Comparison of ENCODE assay signal across 14 cellular contexts in the genomic region with DNA sequence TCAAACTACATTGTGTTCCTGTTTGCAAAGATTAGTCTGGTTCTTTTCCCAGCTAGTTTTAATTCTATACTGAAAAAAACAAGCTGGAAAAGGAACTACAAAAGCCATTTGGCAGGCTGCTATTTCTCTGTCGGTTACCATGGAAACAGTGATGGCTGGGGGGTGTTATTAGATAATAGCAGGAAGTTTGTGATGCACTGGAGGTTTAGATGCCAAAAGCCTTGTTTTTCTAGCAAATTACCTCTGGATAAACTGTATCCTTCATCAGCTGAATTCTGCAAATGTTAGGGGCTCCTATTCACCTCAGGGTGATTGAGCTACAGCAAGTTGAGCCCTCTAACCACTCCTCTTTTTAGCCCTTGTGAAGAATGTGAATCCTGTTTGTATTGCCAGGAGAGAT. TPM values are rescaled to one million over a fixed set of nuclear protein-coding genes. Genes with fewer than 3 reads are reported as not detected.
A peak's percentile ranks its signal among the peaks of the same experiment; 100 is the strongest.
DNase-seq lines count a peak whose midpoint lies in the region; ATAC-seq and TF ChIP-seq lines count a peak whose summit lies in the region.
"Had no signal": no experiment of that assay in that cellular context is flagged by ENCODE, and none has a peak within 500 bp of the region (broad histone marks: within the 10 kb centered on the region; RNA-seq: fewer than 3 reads in every experiment).

No MANE protein-coding gene starts in this region.

- no peaks in the 10 kb centered on the region for H3K27me3 ChIP-seq in mammary epithelial cell (ENCODE audit: insufficient read depth, low read length)
- H3K27me3 ChIP-seq in mesendoderm (ENCODE audit: insufficient read depth, low read length, poor library complexity) = no peaks in the 10 kb centered on the region

- H2AFZ ChIP-seq in mammary epithelial cell (ENCODE audit: low read depth, low read length) = no peak overlapping the region

- POLR2A ChIA-PET in MCF 10A (lab: Yijun Ruan, JAX) = interaction anchor here (0.7 to 2.1 kb wide), 2 partner anchors 14 to 25 kb away, joined by 3 to 7 read pairs; partner anchors contain the start of gene ALKBH3

- H4K8ac ChIP-seq in mesendoderm (ENCODE audit: low read depth, low read length) = no peak overlapping the region

- no peak for DNase-seq in MCF 10A (ENCODE audit: unreplicated experiment)
- DNase-seq in mammary epithelial cell = no peak
- DNase-seq in epithelial cell of prostate (ENCODE audit: low read depth, low spot score) = no peak
- peak; percentile 78 for DNase-seq in mesendoderm
- no peak for DNase-seq in ecto neural progenitor cell (ENCODE audit: low spot score)
- DNase-seq in stimulated activated CD4-positive, alpha-beta T cell treated with anti-CD3 and anti-CD28 coated beads, Interleukin-4, amount 100 ng/mL, for 4 hours = no peak
- no peak for DNase-seq in posterior cingulate gyrus
- DNase-seq: activated CD4-positive, alpha-beta T cell treated with anti-CD3 and anti-CD28 coated beads, Interleukin-2, amount 10 ng/mL, durations not matched to agents 24 days and 14 days; GDM1; small intestine; stimulated activated CD8-positive, alpha-beta memory T cell treated with anti-CD3 and anti-CD28 coated beads, Interleukin-4, amount 100 ng/mL, for 48 hours had no signal

- H3K4me2 ChIP-seq in mammary epithelial cell (ENCODE audit: insufficient read depth, low read depth, low read length) = no peak overlapping the region
- no peak overlapping the region for H3K4me2 ChIP-seq in mesendoderm (ENCODE audit: low read length)

- H3K4me3 ChIP-seq in mammary epithelial cell (replicated peaks in 1 of 3; ENCODE audit: insufficient read depth in 1 of 3, low read depth in 2 of 3, low read length in 3 of 3) (no peak overlapping the region), mesendoderm (ENCODE audit: low read length) (no peak overlapping the region)
- H3K4me3 ChIP-seq: HAP-1 had no signal

- intact Hi-C loops in MCF 10A (cut with micrococcal nuclease) (no loop called here), mammary epithelial cell (cut with micrococcal nuclease) (loop anchor here (5.0 kb wide), 1 partner anchor 37 kb away; the partner anchor contains the start of gene C11orf96), posterior cingulate gyrus (cut with DNase I) (no loop called here)

- H3K4me1 ChIP-seq in mammary epithelial cell (ENCODE audit: insufficient read depth, low read length) (peaks cover 7% of the 10 kb centered on the region), mesendoderm (ENCODE audit: control insufficient read depth, low read depth, low read length) (no peaks in the 10 kb centered on the region)
- H3K4me1 ChIP-seq: HAP-1 had no signal

- no peaks in the 10 kb centered on the region for H3K9me3 ChIP-seq in mammary epithelial cell (replicated peaks; ENCODE audit: insufficient read depth, low read length)
- H3K9me3 ChIP-seq: HAP-1 had no signal

- H3K56ac ChIP-seq in mesendoderm (ENCODE audit: low read length) = no peak overlapping the region

- no peak overlapping the region for H2BK5ac ChIP-seq in mesendoderm (ENCODE audit: low read length)

- BruUV-seq in MCF 10A (replicated peaks; lab: Mats Ljungman, UMichigan) (no TSS peak), mammary epithelial cell (replicated peaks; lab: Mats Ljungman, UMichigan) (no TSS peak)

- CTCF ChIA-PET in MCF 10A (lab: Yijun Ruan, JAX) = interaction anchor here (0.6 to 6.3 kb wide), 7 partner anchors 13 to 205 kb away, joined by 3 to 39 read pairs (median 3); no protein-coding TSS in a partner anchor
- CTCF ChIA-PET in mammary epithelial cell (lab: Charles Lee; ENCODE audit: low non-redundant PET) = no interaction called here

- in situ Hi-C loops in mammary epithelial cell (cut with MboI; ENCODE audit: low sequenced_read_pairs in 2 of 2) = loop anchor here in 1 of 2 donors (5.0 kb wide), 1 partner anchor 42 kb away; no protein-coding TSS in a partner anchor

- peaks cover 13% of the 10 kb centered on the region for H3K4me1 Mint-ChIP-seq in MCF 10A (ENCODE audit: insufficient read depth, unreplicated experiment)

- H3K23ac ChIP-seq in mesendoderm (ENCODE audit: low read length) = no peak overlapping the region

- no peak overlapping the region for H3K4me3 Mint-ChIP-seq in MCF 10A (ENCODE audit: unreplicated experiment)
- H3K4me3 Mint-ChIP-seq: activated CD4-positive, alpha-beta T cell treated with anti-CD3 and anti-CD28 coated beads, Interleukin-2, amount 10 ng/mL, durations not matched to agents 24 days and 14 days had no signal

- H3K9me3 Mint-ChIP-seq in MCF 10A (ENCODE audit: unreplicated experiment) = no peaks in the 10 kb centered on the region
- H3K9me3 Mint-ChIP-seq: activated CD4-positive, alpha-beta T cell treated with anti-CD3 and anti-CD28 coated beads, Interleukin-2, amount 10 ng/mL, durations not matched to agents 24 days and 14 days; activated naive CD4-positive, alpha-beta T cell treated with anti-CD3 and anti-CD28 coated beads, Interleukin-2, amount 50 U/mL, for 72 hours had no signal

- no peaks in the 10 kb centered on the region for H3K79me1 ChIP-seq in mesendoderm (ENCODE audit: low read length)

- ATAC-seq in GM19467 (IDR thresholded peaks at IDR 0.05; ENCODE audit: unreplicated experiment) = no peak
- ATAC-seq: activated naive CD4-positive, alpha-beta T cell treated with anti-CD3 and anti-CD28 coated beads, Interleukin-2, amount 50 U/mL, for 72 hours had no signal

- TF ChIP-seq CTCF in MCF 10A (IDR thresholded peaks at IDR 0.05; ENCODE audit: unreplicated experiment) (no peak), mammary epithelial cell (conservative IDR thresholded peaks at IDR 0.05 in 1 of 2, IDR thresholded peaks at IDR 0.05 in 1 of 2; ENCODE audit: extremely low read depth in 1 of 2, insufficient read depth in 1 of 2, low read depth in 1 of 2, low read length in 2 of 2) (no peak)

- H2AK5ac ChIP-seq in mesendoderm (ENCODE audit: low read length) = no peak overlapping the region

- H4K5ac ChIP-seq in mesendoderm (ENCODE audit: low read length) = no peak overlapping the region

- no peaks in the 10 kb centered on the region for H4K20me1 ChIP-seq in mammary epithelial cell (ENCODE audit: insufficient read depth, low read length)

- WGBS in mammary epithelial cell (ENCODE audit: low coverage, missing lambda C conversion rate) = 7% methylated on average over 1 of the region's 1 CpG
- WGBS in mesendoderm (ENCODE audit: extremely low coverage, insufficient coverage, low lambda C conversion rate) = no CpG with 5 or more reads among the region's 1 CpG

- no peak overlapping the region for H3K18ac ChIP-seq in mesendoderm (ENCODE audit: low read length)

- dilution Hi-C loops in mammary epithelial cell (cut with HindIII; ENCODE audit: low sequenced_read_pairs) = no loop called here

- H3K36me3 ChIP-seq in mammary epithelial cell (ENCODE audit: insufficient read depth, low read length) (peaks cover 3% of the 10 kb centered on the region), mesendoderm (ENCODE audit: control insufficient read depth, insufficient read depth, low read length) (no peaks in the 10 kb centered on the region)

- H3K4ac ChIP-seq in mesendoderm (ENCODE audit: low read depth, low read length) = no peak overlapping the region

- H3K27ac Mint-ChIP-seq in MCF 10A (ENCODE audit: low read depth, unreplicated experiment) = peak overlapping the region; percentile 26
- H3K27ac Mint-ChIP-seq: activated CD4-positive, alpha-beta T cell treated with anti-CD3 and anti-CD28 coated beads, Interleukin-2, amount 10 ng/mL, durations not matched to agents 24 days and 14 days; activated naive CD4-positive, alpha-beta T cell treated with anti-CD3 and anti-CD28 coated beads, Interleukin-2, amount 50 U/mL, for 72 hours had no signal

- H3K27ac ChIP-seq in mammary epithelial cell (ENCODE audit: insufficient read depth, low read depth, low read length) (no peak overlapping the region), epithelial cell of prostate (peak overlapping the region; percentile 64), mesendoderm (ENCODE audit: low read depth, low read length) (no peak overlapping the region)

- peaks cover 37% of the 10 kb centered on the region for H3K36me3 Mint-ChIP-seq in MCF 10A (ENCODE audit: insufficient read depth, unreplicated experiment)

- no peaks in the 10 kb centered on the region for H3K27me3 Mint-ChIP-seq in MCF 10A (ENCODE audit: insufficient read depth, unreplicated experiment)
- H3K27me3 Mint-ChIP-seq: activated CD4-positive, alpha-beta T cell treated with anti-CD3 and anti-CD28 coated beads, Interleukin-2, amount 10 ng/mL, durations not matched to agents 24 days and 14 days had no signal

- no peak overlapping the region for H2BK120ac ChIP-seq in mesendoderm (ENCODE audit: low read depth, low read length)

- H3K9ac ChIP-seq in mammary epithelial cell (ENCODE audit: insufficient read depth, low read length) (no peak overlapping the region), mesendoderm (ENCODE audit: low read length) (no peak overlapping the region)

- H2BK15ac ChIP-seq in mesendoderm (replicated peaks; ENCODE audit: low read depth) = no peak overlapping the region

- H3K79me2 ChIP-seq in mammary epithelial cell (ENCODE audit: insufficient read depth, low read length) (no peaks in the 10 kb centered on the region), mesendoderm (ENCODE audit: control insufficient read depth, insufficient read depth, low read length) (no peaks in the 10 kb centered on the region)

RNA-seq across cellular contexts. Expression of gene ALKBH3, which starts 25.2 kb away (rescaled TPM):
- total RNA-seq in MCF 10A (2022) (76.2 and 88.0 TPM in 2 replicates), mammary epithelial cell (10 to 100 TPM; 38.8 to 50.7 TPM)
- 35.1 TPM for polyA plus RNA-seq in mammary epithelial cell
- 27.2 TPM for polyA minus RNA-seq in mammary epithelial cell
- polyA plus RNA-seq in mesendoderm (2013, experiment 1 of 2) = 14.1 TPM
- polyA plus RNA-seq in mesendoderm (2013, experiment 2 of 2) = 14.0 TPM

RNA-seq across cellular contexts. Expression of gene C11orf96, which starts 36.6 kb away (rescaled TPM):
- not detected in 2 replicates for total RNA-seq in MCF 10A (2022)
- not detected for total RNA-seq in mammary epithelial cell
- polyA plus RNA-seq in mammary epithelial cell = not detected
- not detected for polyA minus RNA-seq in mammary epithelial cell
- 0.58 TPM for polyA plus RNA-seq in mesendoderm (2013, experiment 1 of 2)
- 0.63 TPM for polyA plus RNA-seq in mesendoderm (2013, experiment 2 of 2)
